ENCODE assay signal across 1 cellular context in genomic region chr19:51136333-51136732, GRCh38.
TF ChIP-seq lines count a peak whose summit lies in the region.

No MANE protein-coding gene starts in this region.

TF ChIP-seq in HepG2, 621 proteins besides CTCF, POLR2A, EP300 and RAD21:
- TF ChIP-seq ZNF124 (CRISPR knock-in tag; IDR thresholded peaks at IDR 0.05) = no peak
- TF ChIP-seq CAMTA2 (CRISPR knock-in tag; IDR thresholded peaks at IDR 0.05; ENCODE audit: borderline replicate concordance) = no peak
- peak; percentile 29; the same call in 1 of the 2 replicates for TF ChIP-seq MAFF (IDR thresholded peaks at IDR 0.05; ENCODE audit: low read depth, low read length)
- TF ChIP-seq, protein P1, sequence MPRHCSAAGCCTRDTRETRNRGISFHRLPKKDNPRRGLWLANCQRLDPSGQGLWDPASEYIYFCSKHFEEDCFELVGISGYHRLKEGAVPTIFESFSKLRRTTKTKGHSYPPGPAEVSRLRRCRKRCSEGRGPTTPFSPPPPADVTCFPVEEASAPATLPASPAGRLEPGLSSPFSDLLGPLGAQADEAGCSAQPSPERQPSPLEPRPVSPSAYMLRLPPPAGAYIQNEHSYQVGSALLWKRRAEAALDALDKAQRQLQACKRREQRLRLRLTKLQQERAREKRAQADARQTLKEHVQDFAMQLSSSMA (CRISPR knock-in tag; IDR thresholded peaks at IDR 0.05) = no peak
- no peak for TF ChIP-seq KDM4B (CRISPR knock-in tag; IDR thresholded peaks at IDR 0.05)
- peak; percentile 40 to 47; a peak in 2 of 4 replicates for TF ChIP-seq MAFK (conservative IDR thresholded peaks at IDR 0.05 in 1 of 2, IDR thresholded peaks at IDR 0.05 in 1 of 2; ENCODE audit: low read length in 2 of 2)
- peak; percentile 42 for TF ChIP-seq MNT (IDR thresholded peaks at IDR 0.05)
- no peak for TF ChIP-seq ZNF468 (CRISPR knock-in tag; IDR thresholded peaks at IDR 0.05)
- TF ChIP-seq ZFP90 (CRISPR knock-in tag; IDR thresholded peaks at IDR 0.05; ENCODE audit: borderline replicate concordance) = no peak
- no peak for TF ChIP-seq ZNF142 (CRISPR knock-in tag; IDR thresholded peaks at IDR 0.05)
- no peak for TF ChIP-seq U2AF1 (optimal IDR thresholded peaks at IDR 0.05; ENCODE audit: low read depth, low read length)
TF ChIP-seq in HepG2: peak in this region for 3.
